Comparison of ENCODE assay signal across 20 cellular contexts in genomic region chr3:47036145-47036544, GRCh38. TPM values are rescaled to one million over a fixed set of nuclear protein-coding genes. Genes with fewer than 3 reads are reported as not detected.
A peak's percentile ranks its signal among the peaks of the same experiment; 100 is the strongest.
DNase-seq lines count a peak whose midpoint lies in the region; ATAC-seq and TF ChIP-seq lines count a peak whose summit lies in the region.
"Had no signal": no experiment of that assay in that cellular context is flagged by ENCODE, and none has a peak within 500 bp of the region (broad histone marks: within the 10 kb centered on the region; RNA-seq: fewer than 3 reads in every experiment).

No MANE protein-coding gene starts in this region.

- H3K9me3 ChIP-seq in transverse colon = no peaks in the 10 kb centered on the region
- H3K9me3 ChIP-seq in endodermal cell (ENCODE audit: control insufficient read depth, low read length) = no peaks in the 10 kb centered on the region
- H3K9me3 ChIP-seq: SJCRH30 had no signal

- CTCF ChIA-PET in T-cell (lab: Charles Lee) = no interaction called here

- H3K4me1 ChIP-seq in transverse colon = peaks cover 3 to 38% (median 22%) of the 10 kb centered on the region in 4 donors
- H3K4me1 ChIP-seq in endodermal cell (ENCODE audit: control insufficient read depth, insufficient read depth, low read length) = no peaks in the 10 kb centered on the region

- no peaks in the 10 kb centered on the region for H3K27me3 ChIP-seq in transverse colon
- no peaks in the 10 kb centered on the region for H3K27me3 ChIP-seq in endodermal cell (ENCODE audit: control insufficient read depth, insufficient read depth, low read length, poor library complexity, severe bottlenecking)
- H3K27me3 ChIP-seq: SJCRH30 had no signal

- peaks cover 44% of the 10 kb centered on the region for H3K36me3 Mint-ChIP-seq in T-helper 1 cell treated with Interleukin-12 subunit alpha and Interleukin-12 subunit beta and Interleukin-4 antibody, amounts not matched to agents 30 μg/mL and 1 μg/mL, for 36 hours (ENCODE audit: low read depth)
- H3K36me3 Mint-ChIP-seq in T-cell (peaks cover 61% of the 10 kb centered on the region), endodermal cell (ENCODE audit: low read depth) (peaks cover 68% of the 10 kb centered on the region)

- ATAC-seq in T-cell (replicated peaks in 1 of 4) (no peak), left lobe of liver (peak; percentile 31), HG03175 (IDR thresholded peaks at IDR 0.05; ENCODE audit: unreplicated experiment) (no peak)

- no peak for TF ChIP-seq EP300 in transverse colon (IDR thresholded peaks at IDR 0.05; ENCODE audit: low read depth)

- peak overlapping the region; percentile 34 to 70 (median 58) for H3K27ac ChIP-seq in transverse colon
- H3K27ac ChIP-seq in endodermal cell (ENCODE audit: low read depth, low read length) = no peak overlapping the region
- H3K27ac ChIP-seq: C4-2B, HL-60, RWPE1, SJCRH30 had no signal

- no peak overlapping the region for H3K4me3 Mint-ChIP-seq in T-helper 1 cell treated with Interleukin-12 subunit alpha and Interleukin-12 subunit beta and Interleukin-4 antibody, amounts not matched to agents 30 μg/mL and 1 μg/mL, for 36 hours
- H3K4me3 Mint-ChIP-seq in T-cell (peak overlapping the region in 1 of 3 donors; percentile 39), endodermal cell (no peak overlapping the region)

- WGBS in transverse colon (ENCODE audit: low coverage in 1 of 2), 2 donors = 36 to 53% methylated on average over 2 to 3 of the region's 3 CpGs
- 80 to 93% methylated on average over 1 to 3 of the region's 3 CpGs for WGBS in endodermal cell (ENCODE audit: insufficient coverage in 1 of 2, insufficient read length in 1 of 2), 2 experiments

- intact Hi-C loops in transverse colon (cut with DNase I; ENCODE audit: low total_unique reads) = no loop called here

- H3K4me1 Mint-ChIP-seq in T-helper 1 cell treated with Interleukin-12 subunit alpha and Interleukin-12 subunit beta and Interleukin-4 antibody, amounts not matched to agents 30 μg/mL and 1 μg/mL, for 36 hours (ENCODE audit: low read depth) = peaks cover 24% of the 10 kb centered on the region
- H3K4me1 Mint-ChIP-seq in T-cell = peaks cover 39 to 62% (median 57%) of the 10 kb centered on the region in 3 donors
- no peaks in the 10 kb centered on the region for H3K4me1 Mint-ChIP-seq in endodermal cell

- TF ChIP-seq POLR2A in transverse colon (IDR thresholded peaks at IDR 0.05) = no peak

- peaks cover 0 to 25% (median 9%) of the 10 kb centered on the region in 4 donors for H3K36me3 ChIP-seq in transverse colon
- H3K36me3 ChIP-seq in endodermal cell (ENCODE audit: control insufficient read depth, insufficient read depth, low read length) = peaks cover 78% of the 10 kb centered on the region

- no peak for TF ChIP-seq CTCF in transverse colon (IDR thresholded peaks at IDR 0.05)
- no peak for TF ChIP-seq CTCF in endodermal cell (conservative IDR thresholded peaks at IDR 0.05)

- H3K4me3 ChIP-seq in transverse colon = no peak overlapping the region
- H3K4me3 ChIP-seq in endodermal cell (ENCODE audit: low read length) = no peak overlapping the region
- H3K4me3 ChIP-seq: SJCRH30 had no signal

- H3K9me3 Mint-ChIP-seq in T-helper 1 cell treated with Interleukin-12 subunit alpha and Interleukin-12 subunit beta and Interleukin-4 antibody, amounts not matched to agents 30 μg/mL and 1 μg/mL, for 36 hours = peaks cover 4% of the 10 kb centered on the region
- H3K9me3 Mint-ChIP-seq in T-cell = no peaks in the 10 kb centered on the region
- H3K9me3 Mint-ChIP-seq in endodermal cell = peaks cover 7% of the 10 kb centered on the region

- in situ Hi-C loops in transverse colon (cut with MboI; ENCODE audit: low pct_ligation_motif_present in 1 of 4, low pct_unique_long_range_greater_than_20kb in 1 of 4, low sequenced_read_pairs in 3 of 4) = no loop called here

- no peak overlapping the region for H3K9ac ChIP-seq in endodermal cell (ENCODE audit: extremely low read depth, low read length, poor library complexity, severe bottlenecking)

- peak overlapping the region; percentile 19 for H3K27ac Mint-ChIP-seq in T-helper 1 cell treated with Interleukin-12 subunit alpha and Interleukin-12 subunit beta and Interleukin-4 antibody, amounts not matched to agents 30 μg/mL and 1 μg/mL, for 36 hours
- H3K27ac Mint-ChIP-seq in T-cell = peak overlapping the region; percentile 55 to 82
- H3K27ac Mint-ChIP-seq in endodermal cell = no peak overlapping the region

- POLR2A ChIA-PET in T-cell (lab: Charles Lee) = no interaction called here

- H3K27me3 Mint-ChIP-seq in T-helper 1 cell treated with Interleukin-12 subunit alpha and Interleukin-12 subunit beta and Interleukin-4 antibody, amounts not matched to agents 30 μg/mL and 1 μg/mL, for 36 hours (ENCODE audit: low read depth) = no peaks in the 10 kb centered on the region
- H3K27me3 Mint-ChIP-seq in T-cell (no peaks in the 10 kb centered on the region), endodermal cell (ENCODE audit: insufficient read depth) (no peaks in the 10 kb centered on the region)

- no peak for DNase-seq in T-helper 1 cell
- DNase-seq in T-cell = no peak
- DNase-seq in left lobe of liver (ENCODE audit: low spot score) = no peak
- DNase-seq in transverse colon = no peak
- DNase-seq in endodermal cell = no peak
- no peak for DNase-seq in NCI-H524 (lab: John Stamatoyannopoulos, UW)
- DNase-seq: 8988T, GOT3, KG1, NCI-H1092, NCI-H2107, NCI-H226, NCI-H526 treated with DMSO at 0.1 percent for 48 hours, OCI-M1 had no signal

RNA-seq across cellular contexts. Expression of gene NBEAL2, which starts 56.7 kb away (rescaled TPM):
- total RNA-seq in T-cell (100 to 1,000 TPM; 141 to 206 (median 182) TPM), left lobe of liver (12.2 TPM), transverse colon (100 to 1,000 TPM in 2 of 4 donors, 10 to 100 TPM in 2; 81.1 to 163 (median 122) TPM), endodermal cell (10 to 100 TPM; 59.2 to 64.0 TPM)
- 22.9 TPM for polyA plus RNA-seq in endodermal cell (2013, experiment 1 of 2)
- 17.8 TPM for polyA plus RNA-seq in endodermal cell (2013, experiment 2 of 2)

RNA-seq across cellular contexts. Expression of gene CCDC12, which starts 59.6 kb away (rescaled TPM):
- total RNA-seq in T-cell (10 to 100 TPM; 66.5 to 78.4 (median 72.8) TPM), left lobe of liver (19.3 TPM), transverse colon (10 to 100 TPM; 50.1 to 72.9 (median 53.0) TPM), endodermal cell (10 to 100 TPM; 46.7 to 47.8 TPM)
- 44.4 TPM for polyA plus RNA-seq in endodermal cell (2013, experiment 1 of 2)
- 41.1 TPM for polyA plus RNA-seq in endodermal cell (2013, experiment 2 of 2)
